In genomic region chr7:39757604-39758003, GRCh38 we compare ENCODE assay signal across 23 cellular contexts.
DNase-seq lines count a peak whose midpoint lies in the region; ATAC-seq and TF ChIP-seq lines count a peak whose summit lies in the region.
"Had no signal": no experiment of that assay in that cellular context is flagged by ENCODE, and none has a peak within 500 bp of the region (broad histone marks: within the 10 kb centered on the region; RNA-seq: fewer than 3 reads in every experiment).

No MANE protein-coding gene starts in this region.

- intact Hi-C loops in Right ventricle myocardium superior (cut with DNase I), result no loop called here

- peak; percentile 38 for ATAC-seq in Right ventricle myocardium superior (ENCODE audit: poor library complexity)
- no peak for ATAC-seq in GM18870 (IDR thresholded peaks at IDR 0.05; ENCODE audit: unreplicated experiment)
- no peak for ATAC-seq in HG03280 (IDR thresholded peaks at IDR 0.05; ENCODE audit: unreplicated experiment)

- WGBS in esophagus, 2 donors, result 32 to 62% methylated on average over 4 of the region's 4 CpGs

- H3K36me3 Mint-ChIP-seq in nephron (ENCODE audit: low read depth), result peaks cover 27% of the 10 kb centered on the region

- no peaks in the 10 kb centered on the region for H3K27me3 ChIP-seq in right atrium auricular region
- H3K27me3 ChIP-seq in esophagus (ENCODE audit: control insufficient read depth in 1 of 2, insufficient read depth in 2 of 2, low read length in 2 of 2), result no peaks in the 10 kb centered on the region

- H3K27ac Mint-ChIP-seq in nephron, result peak overlapping the region in 2 of 3 experiments; percentile 46 to 62

- H3K4me1 Mint-ChIP-seq in nephron, result peaks cover 56% of the 10 kb centered on the region

- DNase-seq in Right ventricle myocardium superior (no peak), right atrium auricular region (ENCODE audit: low spot score) (no peak), NCI-H69 (lab: John Stamatoyannopoulos, UW) (peak; percentile 8)
- DNase-seq in activated naive CD4-positive, alpha-beta T cell treated with Interleukin-2 at 50 U/mL for 16 hours, result no peak
- DNase-seq: 8988T, ACHN, DMS153, DND-41, KBM-7, MM.1S, NCI-H1048, NCI-H1417, NCI-H1694, NCI-H2029 treated with DMSO at 0.1 percent for 48 hours, NCI-H2227 treated with DMSO at 0.1 percent for 48 hours, NCI-H526 treated with DMSO at 0.1 percent for 48 hours, RPMI8226, SHP77 treated with DMSO at 0.1 percent for 48 hours, SK-N-SH had no signal

- H3K4me1 ChIP-seq in right atrium auricular region (peaks cover 0 to 28% of the 10 kb centered on the region in 2 donors), esophagus (ENCODE audit: control insufficient read depth in 2 of 2, insufficient read depth in 2 of 2, low read length in 1 of 2) (peaks cover 11 to 13% of the 10 kb centered on the region in 2 donors)

- peak overlapping the region in 1 of 2 donors; percentile 72 for H3K27ac ChIP-seq in right atrium auricular region
- peak overlapping the region; percentile 20 to 64 for H3K27ac ChIP-seq in esophagus (ENCODE audit: low read depth in 2 of 2, low read length in 1 of 2)

- TF ChIP-seq CTCF in right atrium auricular region (IDR thresholded peaks at IDR 0.05) (no peak), nephron (IDR thresholded peaks at IDR 0.05; ENCODE audit: unreplicated experiment in 3 of 3) (no peak)

- H3K36me3 ChIP-seq in right atrium auricular region (no peaks in the 10 kb centered on the region), esophagus (ENCODE audit: control insufficient read depth in 2 of 2, insufficient read depth in 2 of 2, low read length in 1 of 2) (no peaks in the 10 kb centered on the region)

- H3K4me3 ChIP-seq in right atrium auricular region (no peak overlapping the region), esophagus (ENCODE audit: low read depth in 1 of 2, low read length in 2 of 2) (no peak overlapping the region)

- no peaks in the 10 kb centered on the region for H3K27me3 Mint-ChIP-seq in nephron (ENCODE audit: low read depth)

- H3K9me3 ChIP-seq in right atrium auricular region (no peaks in the 10 kb centered on the region), esophagus (ENCODE audit: control insufficient read depth in 2 of 2, insufficient read depth in 1 of 2, low read depth in 1 of 2, low read length in 1 of 2) (no peaks in the 10 kb centered on the region)
- H3K9me3 ChIP-seq: SK-N-SH had no signal

- peaks cover 8% of the 10 kb centered on the region for H3K9me3 Mint-ChIP-seq in nephron

- no peak overlapping the region for H3K4me3 Mint-ChIP-seq in nephron
